ENCODE assay signal across 21 cellular contexts in the genomic region with DNA sequence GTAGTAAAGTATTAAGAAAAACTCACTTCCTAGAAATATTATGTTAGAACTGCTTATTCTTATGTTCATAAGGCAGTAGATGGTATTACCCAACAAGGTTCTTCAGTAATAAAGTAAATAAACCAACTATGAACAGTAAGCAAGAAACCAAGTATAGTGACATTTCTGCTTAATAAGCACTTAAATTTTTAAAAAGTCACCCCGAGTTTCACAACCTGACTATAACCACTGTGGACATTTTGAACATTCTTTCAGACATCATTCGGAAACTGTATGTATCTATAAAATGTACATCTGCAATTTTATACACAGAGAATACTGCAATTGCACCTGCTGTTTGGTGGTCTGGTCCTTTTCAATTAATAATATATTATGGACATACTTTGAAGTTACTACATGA.
DNase-seq lines count a peak whose midpoint lies in the region; ATAC-seq, FAIRE-seq and TF ChIP-seq lines count a peak whose summit lies in the region.
"Had no signal": no experiment of that assay in that cellular context is flagged by ENCODE, and none has a peak within 500 bp of the region (broad histone marks: within the 10 kb centered on the region; RNA-seq: fewer than 3 reads in every experiment).

No MANE protein-coding gene starts in this region.

- H3K4me2 ChIP-seq in IMR-90 (ENCODE audit: low read depth, low read length), result no peak overlapping the region

- CTCF ChIA-PET in IMR-90 (lab: Yijun Ruan, JAX) (no interaction called here), GM10248 (lab: Yijun Ruan, JAX) (interaction anchor here (0.9 kb wide), 1 partner anchor 164 kb away, joined by 5 read pairs; no protein-coding TSS in a partner anchor)

- H3K27me3 ChIP-seq in IMR-90 (ENCODE audit: control insufficient read depth, insufficient read depth, low read length), result no peaks in the 10 kb centered on the region
- H3K27me3 ChIP-seq in heart left ventricle, result no peaks in the 10 kb centered on the region

- H4K91ac ChIP-seq in IMR-90 (ENCODE audit: insufficient read depth, low read depth, low read length), result no peak overlapping the region

- BruUV-seq in IMR-90 (replicated peaks; lab: Mats Ljungman, UMichigan), result no TSS peak

- H3K27ac ChIP-seq in IMR-90 (ENCODE audit: insufficient read depth, low read length), result no peak overlapping the region
- H3K27ac ChIP-seq in heart left ventricle, result no peak overlapping the region
- H3K27ac ChIP-seq: HL-60, prostate gland had no signal

- intact Hi-C loops in IMR-90 (cut with micrococcal nuclease), result no loop called here
- intact Hi-C loops in heart left ventricle (cut with DNase I), result no loop called here

- no peak overlapping the region for H2AK5ac ChIP-seq in IMR-90 (ENCODE audit: low read depth, low read length)

- no peaks in the 10 kb centered on the region for H3K4me1 ChIP-seq in IMR-90 (ENCODE audit: control insufficient read depth, insufficient read depth, low read length)
- H3K4me1 ChIP-seq in heart left ventricle, result peaks cover 0 to 3% (median 0%) of the 10 kb centered on the region in 12 donors
- H3K4me1 ChIP-seq: prostate gland had no signal

- no peaks in the 10 kb centered on the region for H3K9me3 ChIP-seq in IMR-90 (ENCODE audit: control insufficient read depth, insufficient read depth, low read length)
- peaks cover 0 to 2% (median 0%) of the 10 kb centered on the region in 12 donors for H3K9me3 ChIP-seq in heart left ventricle
- H3K9me3 ChIP-seq: prostate gland had no signal

- in situ Hi-C loops in IMR-90 (cut with MboI; ENCODE audit: low sequenced_read_pairs), result no loop called here

- TF ChIP-seq POLR2A in IMR-90 (IDR thresholded peaks at IDR 0.05; ENCODE audit: low read depth, low read length) (no peak), heart left ventricle (IDR thresholded peaks at IDR 0.05) (no peak)

- no peak overlapping the region for H3K56ac ChIP-seq in IMR-90 (ENCODE audit: extremely low read depth, insufficient read depth, low read length)

- FAIRE-seq in urothelium cell line (lab: Jason Lieb, UNC), result no peak
- FAIRE-seq: GM12892 had no signal

- no peak overlapping the region for H2BK5ac ChIP-seq in IMR-90 (ENCODE audit: low read depth, low read length, poor library complexity, severe bottlenecking)

- H3K4me3 ChIP-seq in IMR-90 (ENCODE audit: insufficient read depth, low read depth, low read length) (no peak overlapping the region), heart left ventricle (no peak overlapping the region)
- H3K4me3 ChIP-seq: prostate gland had no signal

- no peaks in the 10 kb centered on the region for H3K9me1 ChIP-seq in IMR-90 (ENCODE audit: insufficient read depth, low read length)

- DNase-seq in IMR-90, result no peak
- no peak for DNase-seq in GM10248 (ENCODE audit: extremely low spot score)
- DNase-seq in activated naive CD4-positive, alpha-beta T cell treated with Interleukin-2 at 50 U/mL for 16 hours, result no peak
- no peak for DNase-seq in heart left ventricle
- DNase-seq in urothelium cell line (ENCODE audit: low spot score), result no peak
- DNase-seq: ACHN; activated CD4-positive, alpha-beta T cell treated with anti-CD3 and anti-CD28 coated beads for 48 hours; activated T-cell treated with anti-CD3 and anti-CD28 coated beads for 4 hours; erythroblast; immature natural killer cell; natural killer cell; NCI-H1105 treated with DMSO at 0.1 percent for 48 hours; SHP77 treated with DMSO at 0.1 percent for 48 hours; stimulated activated CD4-positive, alpha-beta T cell treated with anti-CD3 and anti-CD28 coated beads, Interleukin-12 subunit alpha, Interleukin-12 subunit beta, amount 100 ng/mL, for 4 hours had no signal

- H4K5ac ChIP-seq in IMR-90 (ENCODE audit: low read depth, low read length), result no peak overlapping the region

- H2AK9ac ChIP-seq in IMR-90 (replicated peaks; ENCODE audit: low read depth, low read length, poor library complexity), result no peak overlapping the region

- no peak overlapping the region for H3K23ac ChIP-seq in IMR-90 (ENCODE audit: low read depth, low read length)

- no peak overlapping the region for H2BK120ac ChIP-seq in IMR-90 (ENCODE audit: low read depth, low read length)

- TF ChIP-seq CTCF in IMR-90 (conservative IDR thresholded peaks at IDR 0.05; ENCODE audit: low read depth, low read length) (no peak), GM10248 (IDR thresholded peaks at IDR 0.05; ENCODE audit: control extremely low read depth, extremely low read depth, low read depth, missing control alignments) (no peak), heart left ventricle (IDR thresholded peaks at IDR 0.05) (no peak)

- H4K8ac ChIP-seq in IMR-90 (ENCODE audit: low read depth in 2 of 2, low read length in 2 of 2), result no peak overlapping the region

- no CpG with 5 or more reads among the region's 2 CpGs for WGBS in IMR-90 (ENCODE audit: extremely low coverage in 2 of 2, insufficient read length in 1 of 2), 2 experiments
- 75 to 83% (median 81%) methylated on average over 2 of the region's 2 CpGs for WGBS in heart left ventricle, 4 donors

- H3K4ac ChIP-seq in IMR-90 (ENCODE audit: low read depth, low read length), result no peak overlapping the region

- no peak overlapping the region for H3K14ac ChIP-seq in IMR-90 (replicated peaks; ENCODE audit: low read depth, low read length)

- H4K20me1 ChIP-seq in IMR-90 (ENCODE audit: insufficient read depth, low read length), result no peaks in the 10 kb centered on the region

- H3K18ac ChIP-seq in IMR-90 (ENCODE audit: low read depth, low read length), result no peak overlapping the region

- H3K79me1 ChIP-seq in IMR-90 (ENCODE audit: low read depth in 1 of 2, low read length in 2 of 2), result no peaks in the 10 kb centered on the region

- H2BK20ac ChIP-seq in IMR-90 (ENCODE audit: low read depth, low read length), result no peak overlapping the region

- no peak overlapping the region for H3K9ac ChIP-seq in IMR-90 (ENCODE audit: low read depth, low read length)

- no peak overlapping the region for H2AFZ ChIP-seq in IMR-90 (replicated peaks; ENCODE audit: low read length, poor library complexity)

- TF ChIP-seq RAD21 in IMR-90 (IDR thresholded peaks at IDR 0.05; ENCODE audit: low read length), result no peak

- POLR2A ChIA-PET in IMR-90 (lab: Charles Lee; ENCODE audit: unreplicated experiment) (no interaction called here), GM10248 (lab: Yijun Ruan, JAX) (no interaction called here)

- ATAC-seq in GM18498 (IDR thresholded peaks at IDR 0.05; ENCODE audit: unreplicated experiment) (peak; percentile 11), GM21423 (IDR thresholded peaks at IDR 0.05; ENCODE audit: unreplicated experiment) (peak; percentile 32), HG02981 (IDR thresholded peaks at IDR 0.05; ENCODE audit: unreplicated experiment) (peak; percentile 28), IMR-90 (ENCODE audit: low read depth) (no peak), heart left ventricle (no peak)
- ATAC-seq: activated naive CD4-positive, alpha-beta T cell treated with anti-CD3 and anti-CD28 coated beads, Interleukin-2, amount 50 U/mL, for 72 hours; natural killer cell had no signal

- dilution Hi-C loops in IMR-90 (cut with HindIII; ENCODE audit: low sequenced_read_pairs, unreplicated experiment), result no loop called here

- H3K36me3 ChIP-seq in IMR-90 (ENCODE audit: control insufficient read depth, insufficient read depth, low read length), result no peaks in the 10 kb centered on the region
- no peaks in the 10 kb centered on the region for H3K36me3 ChIP-seq in heart left ventricle
- H3K36me3 ChIP-seq: prostate gland had no signal

- no peak overlapping the region for H2BK15ac ChIP-seq in IMR-90 (ENCODE audit: low read depth, low read length)

TF ChIP-seq in IMR-90, 13 proteins besides CTCF, POLR2A, EP300 and RAD21:
- TF ChIP-seq, protein P1, sequence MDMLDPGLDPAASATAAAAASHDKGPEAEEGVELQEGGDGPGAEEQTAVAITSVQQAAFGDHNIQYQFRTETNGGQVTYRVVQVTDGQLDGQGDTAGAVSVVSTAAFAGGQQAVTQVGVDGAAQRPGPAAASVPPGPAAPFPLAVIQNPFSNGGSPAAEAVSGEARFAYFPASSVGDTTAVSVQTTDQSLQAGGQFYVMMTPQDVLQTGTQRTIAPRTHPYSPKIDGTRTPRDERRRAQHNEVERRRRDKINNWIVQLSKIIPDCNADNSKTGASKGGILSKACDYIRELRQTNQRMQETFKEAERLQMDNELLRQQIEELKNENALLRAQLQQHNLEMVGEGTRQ (IDR thresholded peaks at IDR 0.05; ENCODE audit: low read depth, low read length), result no peak
- no peak for TF ChIP-seq CEBPB (IDR thresholded peaks at IDR 0.05; ENCODE audit: low read depth, low read length)
- no peak for TF ChIP-seq BHLHE40 (IDR thresholded peaks at IDR 0.05; ENCODE audit: low read depth, low read length)
- TF ChIP-seq MAFK (IDR thresholded peaks at IDR 0.05; ENCODE audit: low read depth, low read length), result peak; percentile 45; the same call in 1 of the 2 replicates

Comparison
In these comparisons a context has a peak if more than half of its experiments do, and no peak if none do; other contexts are left out.
1. ATAC-seq: peak in GM18498 (single experiment), GM21423 (single experiment) and HG02981 (single experiment); none in IMR-90 (single experiment) and heart left ventricle (0 of 4).